8 cellular contexts compared by ENCODE assay signal in the genomic region with DNA sequence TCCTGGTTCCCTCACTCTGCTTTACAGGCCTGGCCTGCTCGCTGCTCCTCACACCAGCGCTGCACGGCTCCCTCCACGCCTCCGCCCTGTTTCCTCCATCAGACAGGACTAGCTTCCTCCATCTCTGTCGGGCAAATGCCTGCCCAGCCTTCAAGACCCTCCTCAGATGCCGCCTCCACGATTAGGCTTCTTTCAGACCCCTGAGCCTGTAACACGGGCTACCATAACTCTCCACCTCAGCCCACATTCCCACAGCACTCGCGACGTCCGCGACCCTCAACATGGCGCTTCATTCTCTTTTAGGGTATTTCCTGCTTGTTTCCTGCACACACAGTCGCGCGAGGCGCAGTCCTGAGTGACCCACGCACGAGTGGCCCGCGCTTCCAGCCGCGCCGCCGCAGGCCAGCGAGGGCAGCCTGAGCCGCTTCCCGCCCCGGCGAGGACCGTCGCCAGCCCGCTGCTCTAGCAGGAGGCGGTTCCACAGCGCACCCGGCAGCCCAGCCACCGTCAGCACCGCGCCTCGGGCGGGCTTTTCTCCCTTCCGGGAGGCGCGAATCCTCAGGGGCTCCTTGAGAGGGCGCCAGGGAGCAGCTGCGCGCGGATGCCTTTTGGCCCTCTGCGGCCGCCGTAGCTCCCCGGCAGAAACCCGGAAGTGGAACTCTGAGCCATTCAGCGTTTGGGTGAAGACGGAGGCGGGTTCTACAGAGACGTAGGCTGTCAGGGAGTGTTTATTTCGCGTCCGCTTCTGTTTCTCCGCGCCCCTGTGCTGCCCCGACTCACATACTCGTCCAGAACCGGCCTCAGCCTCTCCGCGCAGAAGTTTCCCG. TPM values are rescaled to one million over a fixed set of nuclear protein-coding genes. Genes with fewer than 3 reads are reported as not detected.
DNase-seq lines count a peak whose midpoint lies in the region; ATAC-seq and TF ChIP-seq lines count a peak whose summit lies in the region.

Gene FRG1 (plus strand): TSS at position 695 of the 827 bp plus-strand sequence. CDS start 138 bp downstream, outside the sequence.

- no peaks in the 10 kb centered on the region for H3K9me3 ChIP-seq in CD8-positive, alpha-beta memory T cell (ENCODE audit: low read length)
- no peaks in the 10 kb centered on the region for H3K9me3 ChIP-seq in esophagus muscularis mucosa

- 16% methylated on average over 24 of the region's 70 CpGs for WGBS in esophagus muscularis mucosa

- H3K27me3 Mint-ChIP-seq in CD8-positive, alpha-beta memory T cell, result peaks cover 0 to 2% of the 10 kb centered on the region in 2 donors
- peaks cover 0 to 2% (median 0%) of the 10 kb centered on the region in 5 donors for H3K27me3 Mint-ChIP-seq in naive thymus-derived CD8-positive, alpha-beta T cell
- H3K27me3 Mint-ChIP-seq in stimulated activated naive CD8-positive, alpha-beta T cell treated with anti-CD3 and anti-CD28 coated beads, Interleukin-15, Interleukin-2, amounts not matched to agents 100 ng/mL and 50 ng/mL, for 24 hours, result no peaks in the 10 kb centered on the region

- no peaks in the 10 kb centered on the region for H3K36me3 ChIP-seq in CD8-positive, alpha-beta memory T cell (ENCODE audit: insufficient read depth, low read length)
- peaks cover 0 to 10% (median 0%) of the 10 kb centered on the region in 4 donors for H3K36me3 ChIP-seq in esophagus muscularis mucosa

- H3K4me1 ChIP-seq in CD8-positive, alpha-beta memory T cell (ENCODE audit: insufficient read depth, low read length), result peaks cover 31% of the 10 kb centered on the region
- peaks cover 15 to 35% (median 26%) of the 10 kb centered on the region in 4 donors for H3K4me1 ChIP-seq in esophagus muscularis mucosa

- H3K4me3 Mint-ChIP-seq in CD8-positive, alpha-beta memory T cell, result peak within 1 kb of the TSS; percentile 94 to 97 (median 96)
- H3K4me3 Mint-ChIP-seq in naive thymus-derived CD8-positive, alpha-beta T cell, result peak within 1 kb of the TSS; percentile 90 to 99 (median 94)
- peak within 1 kb of the TSS; percentile 96 for H3K4me3 Mint-ChIP-seq in stimulated activated naive CD8-positive, alpha-beta T cell treated with anti-CD3 and anti-CD28 coated beads, Interleukin-15, Interleukin-2, amounts not matched to agents 100 ng/mL and 50 ng/mL, for 24 hours

- peak; percentile 99 for ATAC-seq in GM21447 (IDR thresholded peaks at IDR 0.05; ENCODE audit: unreplicated experiment)
- ATAC-seq in naive thymus-derived CD8-positive, alpha-beta T cell, result peak; percentile 95 to 96

- CTCF ChIA-PET in CD8-positive, alpha-beta memory T cell (lab: Charles Lee), result interaction anchor here (0.6 to 1.0 kb wide), 2 partner anchors 9 to 32 kb away, joined by 3 read pairs; no protein-coding TSS in a partner anchor

- intact Hi-C loops in esophagus muscularis mucosa (cut with DNase I), result no loop called here

- TF ChIP-seq CTCF in esophagus muscularis mucosa (IDR thresholded peaks at IDR 0.05), result peak; percentile 83 to 94 (median 87)

- peaks cover 46 to 63% (median 50%) of the 10 kb centered on the region in 3 donors for H3K4me1 Mint-ChIP-seq in CD8-positive, alpha-beta memory T cell
- peaks cover 19 to 54% (median 42%) of the 10 kb centered on the region in 4 donors for H3K4me1 Mint-ChIP-seq in naive thymus-derived CD8-positive, alpha-beta T cell
- H3K4me1 Mint-ChIP-seq in stimulated activated naive CD8-positive, alpha-beta T cell treated with anti-CD3 and anti-CD28 coated beads, Interleukin-15, Interleukin-2, amounts not matched to agents 100 ng/mL and 50 ng/mL, for 24 hours (ENCODE audit: low read depth), result peaks cover 54% of the 10 kb centered on the region

- TF ChIP-seq POLR2A in esophagus muscularis mucosa (IDR thresholded peaks at IDR 0.05; ENCODE audit: low read depth), result no peak

- TF ChIP-seq EP300 in esophagus muscularis mucosa (IDR thresholded peaks at IDR 0.05), result no peak

- POLR2A ChIA-PET in CD8-positive, alpha-beta memory T cell (lab: Charles Lee), result no interaction called here
- POLR2A ChIA-PET in naive thymus-derived CD8-positive, alpha-beta T cell (lab: Charles Lee), result interaction anchor here (1.0 kb wide), 1 partner anchor 9 kb away, joined by 7 read pairs; no protein-coding TSS in a partner anchor

- H3K27ac Mint-ChIP-seq in CD8-positive, alpha-beta memory T cell, result peak within 1 kb of the TSS; percentile 92 to 98 (median 97)
- H3K27ac Mint-ChIP-seq in naive thymus-derived CD8-positive, alpha-beta T cell, result peak within 1 kb of the TSS; percentile 91 to 99 (median 97)
- peak within 1 kb of the TSS; percentile 97 for H3K27ac Mint-ChIP-seq in stimulated activated naive CD8-positive, alpha-beta T cell treated with anti-CD3 and anti-CD28 coated beads, Interleukin-15, Interleukin-2, amounts not matched to agents 100 ng/mL and 50 ng/mL, for 24 hours

- H3K36me3 Mint-ChIP-seq in CD8-positive, alpha-beta memory T cell, result peaks cover 18 to 42% (median 20%) of the 10 kb centered on the region in 3 donors
- peaks cover 20 to 39% (median 30%) of the 10 kb centered on the region in 3 donors for H3K36me3 Mint-ChIP-seq in naive thymus-derived CD8-positive, alpha-beta T cell
- H3K36me3 Mint-ChIP-seq in stimulated activated naive CD8-positive, alpha-beta T cell treated with anti-CD3 and anti-CD28 coated beads, Interleukin-15, Interleukin-2, amounts not matched to agents 100 ng/mL and 50 ng/mL, for 24 hours (ENCODE audit: low read depth), result peaks cover 53% of the 10 kb centered on the region

- H3K9me3 Mint-ChIP-seq in CD8-positive, alpha-beta memory T cell, result peaks cover 0 to 11% (median 2%) of the 10 kb centered on the region in 5 donors
- H3K9me3 Mint-ChIP-seq in naive thymus-derived CD8-positive, alpha-beta T cell, result peaks cover 0 to 38% (median 25%) of the 10 kb centered on the region in 9 donors
- H3K9me3 Mint-ChIP-seq in stimulated activated naive CD8-positive, alpha-beta T cell treated with anti-CD3 and anti-CD28 coated beads, Interleukin-15, Interleukin-2, amounts not matched to agents 100 ng/mL and 50 ng/mL, for 24 hours, result peaks cover 11% of the 10 kb centered on the region

- peak within 1 kb of the TSS; percentile 89 for H3K27ac ChIP-seq in CD8-positive, alpha-beta memory T cell (ENCODE audit: low read depth, low read length)
- H3K27ac ChIP-seq in esophagus muscularis mucosa (replicated peaks in 1 of 4), result peak within 1 kb of the TSS; percentile 87 to 93 (median 90)

- no peaks in the 10 kb centered on the region for H3K27me3 ChIP-seq in CD8-positive, alpha-beta memory T cell (ENCODE audit: insufficient read depth, low read length, poor library complexity, severe bottlenecking)
- no peaks in the 10 kb centered on the region for H3K27me3 ChIP-seq in esophagus muscularis mucosa

- peak within 1 kb of the TSS; percentile 89 for H3K4me3 ChIP-seq in CD8-positive, alpha-beta memory T cell (ENCODE audit: low read length)
- H3K4me3 ChIP-seq in esophagus muscularis mucosa, result peak within 1 kb of the TSS; percentile 80 to 96 (median 86)

- peak; percentile 95 to 98 (median 97) for DNase-seq in CD8-positive, alpha-beta memory T cell
- DNase-seq in HuH-7.5 (ENCODE audit: low spot score), result peak; percentile 16
- peak; percentile 88 for DNase-seq in activated CD8-positive, alpha-beta memory T cell treated with anti-CD3 and anti-CD28 coated beads, Interleukin-2, amount 50 U/mL, for 24 hours (ENCODE audit: extremely low read depth)
- peak; percentile 98 for DNase-seq in esophagus muscularis mucosa (ENCODE audit: extremely low spot score)
- DNase-seq in naive thymus-derived CD8-positive, alpha-beta T cell, result peak; percentile 94 to 99 (median 98)
- DNase-seq in COLO668 (lab: John Stamatoyannopoulos, UW; ENCODE audit: unreplicated experiment), result no peak

RNA-seq across cellular contexts. Expression of gene FRG1, which starts in this region (rescaled TPM):
- total RNA-seq in CD8-positive, alpha-beta memory T cell, result 10 to 100 TPM; 56.0 to 64.3 TPM
- 59.0 TPM for polyA plus RNA-seq in CD8-positive, alpha-beta memory T cell
- total RNA-seq in esophagus muscularis mucosa, result 10 to 100 TPM; 30.7 to 40.0 (median 36.7) TPM
- 10 to 100 TPM; 46.6 to 50.0 TPM for total RNA-seq in naive thymus-derived CD8-positive, alpha-beta T cell
- polyA plus RNA-seq in naive thymus-derived CD8-positive, alpha-beta T cell, result 10 to 100 TPM; 45.6 to 51.3 (median 51.2) TPM
